Comparison of ENCODE assay signal across 20 cellular contexts in genomic region chr5:16487448-16487847, GRCh38.
"Had no signal": no experiment of that assay in that cellular context is flagged by ENCODE, and none has a peak within 500 bp of the region (broad histone marks: within the 10 kb centered on the region; RNA-seq: fewer than 3 reads in every experiment).

No MANE protein-coding gene starts in this region.

- H3K27me3 ChIP-seq: esophagus muscularis mucosa, spleen had no signal

- H3K36me3 ChIP-seq: esophagus muscularis mucosa, spleen had no signal

- H3K27me3 Mint-ChIP-seq: brain, T-cell had no signal

- H3K27ac Mint-ChIP-seq: activated naive CD4-positive, alpha-beta T cell treated with anti-CD3 and anti-CD28 coated beads for 36 hours; nephron progenitor cell had no signal

- H3K9me3 ChIP-seq: esophagus muscularis mucosa, SK-N-SH, spleen had no signal

- H3K9ac ChIP-seq: SK-N-SH had no signal

- ATAC-seq: activated T-cell treated with anti-CD3 and anti-CD28 coated beads, Interleukin-2, amount 50 U/mL, for 4 hours; left cardiac atrium; T-cell had no signal

- H3K9me3 Mint-ChIP-seq: activated naive CD4-positive, alpha-beta T cell treated with anti-CD3 and anti-CD28 coated beads for 36 hours; activated T-cell treated with anti-CD3 and anti-CD28 coated beads, Interleukin-2, amount 50 U/mL, for 4 hours; nephron progenitor cell; T-cell had no signal

- FAIRE-seq: frontal cortex, TTC549 had no signal

- H3K4me3 Mint-ChIP-seq: activated naive CD4-positive, alpha-beta T cell treated with anti-CD3 and anti-CD28 coated beads for 36 hours; activated T-cell treated with anti-CD3 and anti-CD28 coated beads, Interleukin-2, amount 50 U/mL, for 4 hours; brain; nephron progenitor cell; T-cell had no signal

- H3K4me3 ChIP-seq: esophagus muscularis mucosa, lung, spleen had no signal

- H3K4me1 Mint-ChIP-seq: nephron progenitor cell had no signal

- H3K4me1 ChIP-seq: spleen had no signal

- H3K4me2 ChIP-seq: SK-N-SH had no signal

- H3K36me3 Mint-ChIP-seq: brain had no signal

- DNase-seq: activated CD4-positive, alpha-beta T cell treated with anti-CD3 and anti-CD28 coated beads for 1 hour; activated CD8-positive, alpha-beta memory T cell treated with anti-CD3 and anti-CD28 coated beads for 24 hours; activated CD8-positive, alpha-beta memory T cell treated with anti-CD3 and anti-CD28 coated beads, Interleukin-2, amount 50 U/mL, for 4 hours; activated naive CD4-positive, alpha-beta T cell treated with anti-CD3 and anti-CD28 coated beads for 36 hours; activated T-cell treated with anti-CD3 and anti-CD28 coated beads, Interleukin-2, amount 50 U/mL, for 4 hours; caudate nucleus; left cardiac atrium; nephron progenitor cell; posterior cingulate gyrus; SIG-M5; SK-N-SH; spleen; stimulated activated CD4-positive, alpha-beta T cell treated with anti-CD3 and anti-CD28 coated beads, Interleukin-4, amount 100 ng/mL, for 1 hour; stimulated activated naive CD4-positive, alpha-beta T cell treated with Interleukin-2 at 50 U/mL for 16 hours; T-cell had no signal

- H3K27ac ChIP-seq: esophagus muscularis mucosa, spleen had no signal
